In genomic region chr1:8011923-8012858, GRCh38 we compare ENCODE assay signal across 28 cellular contexts. TPM values are rescaled to one million over a fixed set of nuclear protein-coding genes. Genes with fewer than 3 reads are reported as not detected.
A peak's percentile ranks its signal among the peaks of the same experiment; 100 is the strongest.
DNase-seq lines count a peak whose midpoint lies in the region; ATAC-seq and TF ChIP-seq lines count a peak whose summit lies in the region.
"Had no signal": no experiment of that assay in that cellular context is flagged by ENCODE, and none has a peak within 500 bp of the region (broad histone marks: within the 10 kb centered on the region; RNA-seq: fewer than 3 reads in every experiment).

No MANE protein-coding gene starts in this region.

- WGBS in stomach, 5 donors, result 59 to 75% (median 71%) methylated on average over 7 of the region's 7 CpGs
- 94 to 97% methylated on average over 7 of the region's 7 CpGs for WGBS in GM23248 (ENCODE audit: low coverage in 1 of 2, low lambda C conversion rate in 2 of 2, missing lambda C conversion rate in 2 of 2), 2 experiments
- 88 to 89% methylated on average over 7 of the region's 7 CpGs for WGBS in thyroid gland, 2 donors

- ATAC-seq in HCT116, result no peak
- ATAC-seq: activated naive CD4-positive, alpha-beta T cell treated with anti-CD3 and anti-CD28 coated beads, Interleukin-2, amount 50 U/mL, for 72 hours; T-cell had no signal

- no peaks in the 10 kb centered on the region for H3K27me3 ChIP-seq in HCT116 (ENCODE audit: insufficient read depth, low read length)
- no peaks in the 10 kb centered on the region for H3K27me3 ChIP-seq in adipocyte (replicated peaks; ENCODE audit: control insufficient read depth, insufficient read depth, low read length)
- no peaks in the 10 kb centered on the region for H3K27me3 ChIP-seq in stomach
- no peaks in the 10 kb centered on the region for H3K27me3 ChIP-seq in GM23248 (replicated peaks; ENCODE audit: insufficient read depth)
- H3K27me3 ChIP-seq in thyroid gland, result no peaks in the 10 kb centered on the region
- H3K27me3 ChIP-seq: dorsolateral prefrontal cortex, ovary, upper lobe of left lung had no signal

- POLR2A ChIA-PET in HCT116 (lab: Charles Lee), result interaction anchor here (0.6 to 3.1 kb wide), 3 partner anchors 12 to 254 kb away, joined by 3 to 8 read pairs (median 5); no protein-coding TSS in a partner anchor

- TF ChIP-seq RAD21 in HCT116 (IDR thresholded peaks at IDR 0.05; ENCODE audit: low read depth), result no peak

- DNase-seq in HCT116 (ENCODE audit: low read depth, low spot score), result no peak
- no peak for DNase-seq in adipocyte (ENCODE audit: low read depth)
- peak; percentile 38 for DNase-seq in fibroblast of villous mesenchyme (ENCODE audit: low read depth)
- peak; percentile 4 for DNase-seq in superior temporal gyrus (ENCODE audit: extremely low spot score)
- no peak for DNase-seq in stomach
- no peak for DNase-seq in GM23248
- no peak for DNase-seq in thyroid gland
- no peak for DNase-seq in NCI-H1105 (lab: John Stamatoyannopoulos, UW)
- DNase-seq: activated CD4-positive, alpha-beta T cell treated with anti-CD3 and anti-CD28 coated beads, Interleukin-2, amount 50 U/mL, for 48 hours; activated CD8-positive, alpha-beta memory T cell treated with anti-CD3 and anti-CD28 coated beads, Interleukin-2, amount 50 U/mL, for 48 hours; aorta; C1 segment of cervical spinal cord; COR-L47; DND-41; dorsolateral prefrontal cortex; HCEC 1CT; kidney; NCI-H1048; NCI-H187; NCI-H2227 treated with DMSO at 0.1 percent for 48 hours; NCI-H69; ovary; small intestine; stimulated activated CD4-positive, alpha-beta T cell treated with anti-CD3 and anti-CD28 coated beads, Interleukin-2, amount 100 ng/mL, for 24 hours; T-cell; upper lobe of left lung had no signal

- no peak for TF ChIP-seq EP300 in stomach (IDR thresholded peaks at IDR 0.05)

- BruUV-seq in HCT116 (replicated peaks; lab: Mats Ljungman, UMichigan), result TSS peak; percentile 19

- H3K9me3 ChIP-seq in HCT116 (ENCODE audit: control insufficient read depth in 1 of 2, insufficient read depth in 1 of 2, low read depth in 1 of 2, low read length in 2 of 2) (no peaks in the 10 kb centered on the region), adipocyte (ENCODE audit: control insufficient read depth, low read length) (no peaks in the 10 kb centered on the region), stomach (no peaks in the 10 kb centered on the region), GM23248 (ENCODE audit: low read depth) (no peaks in the 10 kb centered on the region), thyroid gland (no peaks in the 10 kb centered on the region)
- H3K9me3 ChIP-seq: ovary, upper lobe of left lung had no signal

- peaks cover 77% of the 10 kb centered on the region for H3K79me2 ChIP-seq in HCT116 (ENCODE audit: insufficient read depth, low read length)
- peaks cover 47% of the 10 kb centered on the region for H3K79me2 ChIP-seq in GM23248 (ENCODE audit: insufficient read depth)

- H3K36me3 ChIP-seq in HCT116 (ENCODE audit: control insufficient read depth in 1 of 2, insufficient read depth in 2 of 2, low read length in 2 of 2) (peaks cover 52 to 64% of the 10 kb centered on the region in 2 experiments), adipocyte (ENCODE audit: control insufficient read depth, insufficient read depth, low read length, severe bottlenecking) (peaks cover 60% of the 10 kb centered on the region), stomach (peaks cover 42 to 70% (median 62%) of the 10 kb centered on the region in 4 donors), GM23248 (ENCODE audit: low read depth) (peaks cover 33% of the 10 kb centered on the region), thyroid gland (peaks cover 25 to 39% of the 10 kb centered on the region in 2 donors)
- H3K36me3 ChIP-seq: ovary had no signal

- in situ Hi-C loops in GM23248 (cut with MboI), result no loop called here

- H3F3A ChIP-seq in GM23248 (ENCODE audit: insufficient read depth), result peaks cover 94% of the 10 kb centered on the region

- RAD21 ChIA-PET in HCT116 (lab: Charles Lee; ENCODE audit: low non-redundant PET in 1 of 2, low total read pairs in 2 of 2, uncharacterized antibody in 2 of 2, unreplicated experiment in 2 of 2), result no interaction called here

- H3K4me2 ChIP-seq in HCT116 (ENCODE audit: low read length), result no peak overlapping the region
- no peak overlapping the region for H3K4me2 ChIP-seq in GM23248 (ENCODE audit: unreplicated experiment)

- H2AFZ ChIP-seq in HCT116 (ENCODE audit: low read depth, low read length, poor library complexity, severe bottlenecking) (no peak overlapping the region), GM23248 (no peak overlapping the region)

- peaks cover 67% of the 10 kb centered on the region for H4K20me1 ChIP-seq in HCT116 (ENCODE audit: insufficient read depth)
- no peaks in the 10 kb centered on the region for H4K20me1 ChIP-seq in GM23248 (ENCODE audit: insufficient read depth)

- no peak overlapping the region for H3K4me3 ChIP-seq in HCT116 (replicated peaks in 1 of 2; ENCODE audit: low read depth in 1 of 2, low read length in 2 of 2)
- H3K4me3 ChIP-seq in adipocyte (ENCODE audit: low read length), result no peak overlapping the region
- no peak overlapping the region for H3K4me3 ChIP-seq in fibroblast of villous mesenchyme (ENCODE audit: low read depth, low read length)
- H3K4me3 ChIP-seq in stomach, result no peak overlapping the region
- no peak overlapping the region for H3K4me3 ChIP-seq in GM23248
- H3K4me3 ChIP-seq in thyroid gland (replicated peaks in 1 of 3), result no peak overlapping the region
- H3K4me3 ChIP-seq: dorsolateral prefrontal cortex, lung, ovary, upper lobe of left lung had no signal

- no peak overlapping the region for H3K27ac ChIP-seq in HCT116 (ENCODE audit: low read depth, low read length)
- H3K27ac ChIP-seq in stomach, result peak overlapping the region in 1 of 5 donors; percentile 5
- no peak overlapping the region for H3K27ac ChIP-seq in GM23248
- no peak overlapping the region for H3K27ac ChIP-seq in thyroid gland
- H3K27ac ChIP-seq: ovary had no signal

- CTCF ChIA-PET in HCT116 (lab: Charles Lee), result interaction anchor here (2.1 kb wide), 1 partner anchor 302 kb away, joined by 6 read pairs; no protein-coding TSS in a partner anchor

- H3K9me2 ChIP-seq in HCT116 (ENCODE audit: insufficient read depth) (no peaks in the 10 kb centered on the region), GM23248 (ENCODE audit: insufficient read depth) (no peaks in the 10 kb centered on the region)

- H3K9ac ChIP-seq in HCT116 (ENCODE audit: low read length) (no peak overlapping the region), adipocyte (ENCODE audit: low read length) (peak overlapping the region; percentile 57), GM23248 (no peak overlapping the region)

- intact Hi-C loops in HCT116 (cut with micrococcal nuclease) (no loop called here), stomach (cut with DNase I; ENCODE audit: low total_unique reads) (no loop called here), thyroid gland (cut with DNase I) (no loop called here)

- peaks cover 51 to 90% of the 10 kb centered on the region in 2 experiments for H3K4me1 ChIP-seq in HCT116 (ENCODE audit: control insufficient read depth in 1 of 2, insufficient read depth in 2 of 2, low read length in 2 of 2)
- H3K4me1 ChIP-seq in adipocyte (ENCODE audit: control insufficient read depth, insufficient read depth, low read length), result peaks cover 63% of the 10 kb centered on the region
- H3K4me1 ChIP-seq in stomach, result peaks cover 23 to 63% (median 34%) of the 10 kb centered on the region in 4 donors
- peaks cover 29% of the 10 kb centered on the region for H3K4me1 ChIP-seq in GM23248 (ENCODE audit: insufficient read depth)
- peaks cover 25 to 29% of the 10 kb centered on the region in 2 donors for H3K4me1 ChIP-seq in thyroid gland

- no peak for TF ChIP-seq POLR2A in HCT116 (IDR thresholded peaks at IDR 0.05; ENCODE audit: borderline replicate concordance, extremely low read depth, insufficient read depth, insufficient read length)
- TF ChIP-seq POLR2A in stomach (IDR thresholded peaks at IDR 0.05), result no peak
- TF ChIP-seq POLR2A in thyroid gland (IDR thresholded peaks at IDR 0.05), result no peak

- TF ChIP-seq CTCF in HCT116 (IDR thresholded peaks at IDR 0.05 in 2 of 3, conservative IDR thresholded peaks at IDR 0.05 in 1 of 3; ENCODE audit: borderline replicate concordance in 1 of 3, insufficient read depth in 1 of 3, low read depth in 2 of 3, low read length in 2 of 3) (no peak), fibroblast of villous mesenchyme (IDR thresholded peaks at IDR 0.05; ENCODE audit: insufficient read depth, low read depth, low read length) (no peak), stomach (IDR thresholded peaks at IDR 0.05) (no peak), thyroid gland (IDR thresholded peaks at IDR 0.05) (no peak)

TF ChIP-seq in HCT116, 20 proteins besides CTCF, POLR2A, EP300 and RAD21 (continues in another document):
- TF ChIP-seq POLR2AphosphoS5 (IDR thresholded peaks at IDR 0.05; ENCODE audit: low read depth, low read length), result peak; percentile 92

RNA-seq across cellular contexts. Expression of gene ERRFI1, which starts 13.9 kb away (rescaled TPM):
- 777 TPM for total RNA-seq in HCT116 (2021; ENCODE audit: unreplicated experiment)
- 536 and 725 TPM in 2 replicates for polyA plus RNA-seq in HCT116 (2012)
- total RNA-seq in fibroblast of villous mesenchyme, result 34.8 and 70.4 TPM in 2 replicates
- total RNA-seq in stomach, result 100 to 1,000 TPM in 3 of 5 donors, 10 to 100 TPM in 1, 1 to 10 TPM in 1; 3.5 to 201 (median 134) TPM
- polyA plus RNA-seq in stomach, result 10 to 100 TPM; 31.4 to 47.7 (median 41.4) TPM
- 50.8 and 55.1 TPM in 2 replicates for total RNA-seq in GM23248 (2014; rRNA removed; shearing (Covaris generic))
- 29.7 and 31.3 TPM in 2 replicates for polyA plus RNA-seq in GM23248 (2016; fragmentation: Nextera tagmentation; extraction: Ambion mirVana)
- total RNA-seq in thyroid gland, result 100 to 1,000 TPM in 2 of 4 donors, 10 to 100 TPM in 2; 59.9 to 133 (median 85.0) TPM

RNA-seq across cellular contexts. Expression of gene PARK7, which starts 50.7 kb away (rescaled TPM):
- total RNA-seq in HCT116 (2021; ENCODE audit: unreplicated experiment), result 370 TPM
- polyA plus RNA-seq in HCT116 (2012), result 294 and 378 TPM in 2 replicates
- 172 and 198 TPM in 2 replicates for total RNA-seq in fibroblast of villous mesenchyme
- total RNA-seq in stomach, result 100 to 1,000 TPM in 2 of 5 donors, 10 to 100 TPM in 3; 41.4 to 149 (median 98.1) TPM
- 100 to 1,000 TPM; 281 to 350 (median 311) TPM for polyA plus RNA-seq in stomach
- total RNA-seq in GM23248 (2014; rRNA removed; shearing (Covaris generic)), result 191 and 198 TPM in 2 replicates
- 514 and 522 TPM in 2 replicates for polyA plus RNA-seq in GM23248 (2016; fragmentation: Nextera tagmentation; extraction: Ambion mirVana)
- total RNA-seq in thyroid gland, result 100 to 1,000 TPM; 222 to 327 (median 257) TPM

Comparison
In these comparisons a context has a peak if more than half of its experiments do, and no peak if none do; other contexts are left out.
1. DNase-seq: peak in fibroblast of villous mesenchyme (single experiment) and superior temporal gyrus (single experiment); none in HCT116 (single experiment), adipocyte (single experiment), stomach (single experiment), GM23248 (single experiment), thyroid gland (0 of 2) and NCI-H1105 (single experiment).